Comparison of ENCODE assay signal across 10 cellular contexts in genomic region chr3:119624002-119624401, GRCh38. TPM values are rescaled to one million over a fixed set of nuclear protein-coding genes. Genes with fewer than 3 reads are reported as not detected.
"Had no signal": no experiment of that assay in that cellular context is flagged by ENCODE, and none has a peak within 500 bp of the region (broad histone marks: within the 10 kb centered on the region; RNA-seq: fewer than 3 reads in every experiment).

No MANE protein-coding gene starts in this region.

- DNase-seq: H9, HCEC 1CT, KBM-7 had no signal

- H3K9ac ChIP-seq: KMS-11 had no signal

- FAIRE-seq: H1, H54, HTR-8/SVneo had no signal

- H2AFZ ChIP-seq: GM23338 had no signal

- H3K36me3 Mint-ChIP-seq: IgD-negative memory B cell had no signal

- H3K27ac Mint-ChIP-seq: GM23338, H9, IgD-negative memory B cell had no signal

- H3K4me3 ChIP-seq: GM23338 had no signal

- H3K4me2 ChIP-seq: GM23338, KMS-11 had no signal

- H3K4me3 Mint-ChIP-seq: GM23338, H9, IgD-negative memory B cell had no signal

- ATAC-seq: GM23338 had no signal

- H3K27ac ChIP-seq: KMS-11 had no signal

RNA-seq across cellular contexts. Expression of gene PLA1A, which starts 26.3 kb away (rescaled TPM):
- total RNA-seq: GM23338, H1, H9, HT-29 had no signal
- polyA plus RNA-seq: GM23338, H1, IgD-negative memory B cell had no signal

RNA-seq across cellular contexts. Expression of gene POPDC2, which starts 36.4 kb away (rescaled TPM):
- total RNA-seq: GM23338 had no signal
